10 cellular contexts compared by ENCODE assay signal in genomic region chr15:67135494-67135893, GRCh38.
A peak's percentile ranks its signal among the peaks of the same experiment; 100 is the strongest.
DNase-seq lines count a peak whose midpoint lies in the region; ATAC-seq, FAIRE-seq and TF ChIP-seq lines count a peak whose summit lies in the region.
"Had no signal": no experiment of that assay in that cellular context is flagged by ENCODE, and none has a peak within 500 bp of the region (broad histone marks: within the 10 kb centered on the region; RNA-seq: fewer than 3 reads in every experiment).

No MANE protein-coding gene starts in this region.

- DNase-seq in AG08396 (ENCODE audit: low spot score): peak; percentile 50
- peak; percentile 78 for DNase-seq in dedifferentiated amniotic fluid mesenchymal stem cell (ENCODE audit: extremely low spot score)
- no peak for DNase-seq in natural killer cell treated with Interleukin-12 subunit alpha and Interleukin-12 subunit beta and Interleukin-15 and Interleukin-18, amount 100 ng/mL, for 72 hours (ENCODE audit: low spot score)
- no peak for DNase-seq in D721Med (ENCODE audit: insufficient read length, low spot score)
- no peak for DNase-seq in NCI-H146 treated with DMSO at 0.1 percent for 48 hours (lab: John Stamatoyannopoulos, UW; ENCODE audit: unreplicated experiment)
- DNase-seq in endothelial cell (ENCODE audit: low spot score): no peak
- DNase-seq: glutamatergic neuron, NCI-H1694 had no signal

- H3K9me2 ChIP-seq in Loucy (replicated peaks; ENCODE audit: low read depth, low read length): no peaks in the 10 kb centered on the region

- H3K36me3 ChIP-seq in Loucy (ENCODE audit: insufficient read depth, low read length): peaks cover 5% of the 10 kb centered on the region; the same call in 1 of the 2 replicates

- H3K27me3 ChIP-seq in Loucy (ENCODE audit: insufficient read depth, low read length, poor library complexity, severe bottlenecking): no peaks in the 10 kb centered on the region

- H3K4me3 Mint-ChIP-seq in natural killer cell treated with Interleukin-12 subunit alpha and Interleukin-12 subunit beta and Interleukin-15 and Interleukin-18, amount 100 ng/mL, for 72 hours: peak overlapping the region; percentile 86
- no peak overlapping the region for H3K4me3 Mint-ChIP-seq in endothelial cell (ENCODE audit: unreplicated experiment)

- peaks cover 53% of the 10 kb centered on the region for H4K20me1 ChIP-seq in Loucy (ENCODE audit: insufficient read depth, low read length, poor library complexity, severe bottlenecking)

- H2AFZ ChIP-seq in Loucy (ENCODE audit: low read length): no peak overlapping the region

- no peaks in the 10 kb centered on the region for H3K9me3 Mint-ChIP-seq in natural killer cell treated with Interleukin-12 subunit alpha and Interleukin-12 subunit beta and Interleukin-15 and Interleukin-18, amount 100 ng/mL, for 72 hours
- H3K9me3 Mint-ChIP-seq in endothelial cell (ENCODE audit: unreplicated experiment): no peaks in the 10 kb centered on the region

- no peaks in the 10 kb centered on the region for H3K9me3 ChIP-seq in Loucy (ENCODE audit: insufficient read depth, low read depth, low read length)

- no peaks in the 10 kb centered on the region for H3F3A ChIP-seq in Loucy (ENCODE audit: low read depth)

- peak overlapping the region; percentile 96 to 99 for H3K27ac Mint-ChIP-seq in natural killer cell treated with Interleukin-12 subunit alpha and Interleukin-12 subunit beta and Interleukin-15 and Interleukin-18, amount 100 ng/mL, for 72 hours
- no peak overlapping the region for H3K27ac Mint-ChIP-seq in endothelial cell (ENCODE audit: unreplicated experiment)

- H3K9ac ChIP-seq in Loucy (ENCODE audit: low read depth, low read length, poor library complexity, severe bottlenecking): peak overlapping the region; percentile 67

- no peak overlapping the region for H3K4me3 ChIP-seq in Loucy (ENCODE audit: low read length, poor library complexity, severe bottlenecking)

- peaks cover 75 to 82% of the 10 kb centered on the region in 2 donors for H3K4me1 Mint-ChIP-seq in natural killer cell treated with Interleukin-12 subunit alpha and Interleukin-12 subunit beta and Interleukin-15 and Interleukin-18, amount 100 ng/mL, for 72 hours (ENCODE audit: low read depth in 2 of 2)
- H3K4me1 Mint-ChIP-seq in endothelial cell (ENCODE audit: unreplicated experiment): peaks cover 19% of the 10 kb centered on the region

- no peak for ATAC-seq in natural killer cell treated with Interleukin-12 subunit alpha and Interleukin-12 subunit beta and Interleukin-15 and Interleukin-18, amount 100 ng/mL, for 72 hours
- no peak for ATAC-seq in HG03342 (IDR thresholded peaks at IDR 0.05; ENCODE audit: unreplicated experiment)

- no peaks in the 10 kb centered on the region for H3K36me3 Mint-ChIP-seq in natural killer cell treated with Interleukin-12 subunit alpha and Interleukin-12 subunit beta and Interleukin-15 and Interleukin-18, amount 100 ng/mL, for 72 hours
- no peaks in the 10 kb centered on the region for H3K36me3 Mint-ChIP-seq in endothelial cell (ENCODE audit: low read depth, unreplicated experiment)

- TF ChIP-seq CTCF in Loucy (conservative IDR thresholded peaks at IDR 0.05; ENCODE audit: low read length) (no peak), D721Med (IDR thresholded peaks at IDR 0.05; ENCODE audit: insufficient read depth, missing control alignments) (no peak), endothelial cell (IDR thresholded peaks at IDR 0.05; ENCODE audit: unreplicated experiment) (no peak)

- H3K4me2 ChIP-seq in Loucy (ENCODE audit: low read depth, low read length, poor library complexity, severe bottlenecking): no peak overlapping the region

- FAIRE-seq in D721Med (lab: Jason Lieb, UNC): no peak

- H3K79me2 ChIP-seq in Loucy (ENCODE audit: insufficient read depth, low read length): peaks cover 99% of the 10 kb centered on the region

- H3K27me3 Mint-ChIP-seq in natural killer cell treated with Interleukin-12 subunit alpha and Interleukin-12 subunit beta and Interleukin-15 and Interleukin-18, amount 100 ng/mL, for 72 hours: no peaks in the 10 kb centered on the region
- H3K27me3 Mint-ChIP-seq in endothelial cell (ENCODE audit: unreplicated experiment): no peaks in the 10 kb centered on the region

- H3K4me1 ChIP-seq in Loucy (ENCODE audit: insufficient read depth, low read length, poor library complexity, severe bottlenecking): peaks cover 59% of the 10 kb centered on the region

Comparison
In these comparisons a context has a peak if more than half of its experiments do, and no peak if none do; other contexts are left out.
1. DNase-seq: peak in AG08396 (single experiment) and dedifferentiated amniotic fluid mesenchymal stem cell (single experiment); none in natural killer cell treated with Interleukin-12 subunit alpha and Interleukin-12 subunit beta and Interleukin-15 and Interleukin-18, amount 100 ng/mL, for 72 hours (single experiment), D721Med (single experiment), NCI-H146 treated with DMSO at 0.1 percent for 48 hours (single experiment) and endothelial cell (single experiment).